In the genomic region with DNA sequence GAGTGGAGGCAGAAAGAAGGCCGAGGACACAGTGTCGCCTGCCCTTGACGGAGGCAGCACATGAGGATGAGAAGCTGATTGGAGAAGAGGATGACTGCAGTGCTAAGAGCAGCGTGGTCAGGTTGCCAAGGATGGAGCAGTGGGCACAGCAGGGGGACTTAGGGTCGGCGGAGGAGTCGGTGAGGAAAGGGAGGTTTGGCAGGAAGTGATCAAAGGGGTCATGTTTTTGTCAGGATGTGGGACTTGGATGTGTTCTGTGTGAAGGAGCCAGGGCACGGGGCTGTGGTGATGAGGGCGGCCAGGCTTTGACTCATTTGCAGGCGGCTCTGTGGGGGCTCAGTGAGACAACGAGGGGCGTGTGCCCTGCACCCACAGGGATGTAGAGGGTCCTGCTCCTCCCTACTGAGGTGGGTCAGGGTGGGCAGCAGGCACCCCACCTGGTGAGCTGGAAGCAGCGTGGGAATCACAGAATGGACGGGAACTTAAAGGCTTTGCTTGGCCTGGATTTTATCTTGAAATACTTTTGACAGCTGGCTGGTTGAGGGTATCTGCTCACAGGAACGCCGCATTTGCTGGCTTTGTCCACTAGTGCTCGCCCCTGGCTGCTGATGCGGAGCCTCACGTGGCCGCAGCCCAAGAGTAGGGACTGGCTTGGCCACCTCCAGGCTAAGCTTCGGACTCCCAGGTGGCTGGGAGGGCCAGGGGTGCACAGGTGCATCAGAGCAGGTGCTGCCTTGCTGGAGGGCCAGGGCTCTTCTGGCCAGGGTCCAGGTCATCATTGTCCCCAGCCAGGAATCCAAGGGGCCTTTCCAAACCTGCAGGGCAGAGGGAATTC, we compare ENCODE assay signal across 1 cellular context.
A peak's percentile ranks its signal among the peaks of the same experiment; 100 is the strongest.
TF ChIP-seq lines count a peak whose summit lies in the region.

No MANE protein-coding gene starts in this region.

TF ChIP-seq in H1, 55 proteins besides CTCF, POLR2A, EP300 and RAD21:
- TF ChIP-seq FOSL1 (IDR thresholded peaks at IDR 0.05; ENCODE audit: insufficient read depth, low read depth, low read length) (no peak), JUND (IDR thresholded peaks at IDR 0.05; ENCODE audit: low read length) (no peak), CEBPB (IDR thresholded peaks at IDR 0.05; ENCODE audit: low read depth, low read length) (no peak)
- TF ChIP-seq, protein P1, sequence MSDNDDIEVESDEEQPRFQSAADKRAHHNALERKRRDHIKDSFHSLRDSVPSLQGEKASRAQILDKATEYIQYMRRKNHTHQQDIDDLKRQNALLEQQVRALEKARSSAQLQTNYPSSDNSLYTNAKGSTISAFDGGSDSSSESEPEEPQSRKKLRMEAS (IDR thresholded peaks at IDR 0.05), result 0 out of 2 replicates have a peak, but pooled peaks have one; percentile 21
